ENCODE assay signal across 1 cellular context in the genomic region with DNA sequence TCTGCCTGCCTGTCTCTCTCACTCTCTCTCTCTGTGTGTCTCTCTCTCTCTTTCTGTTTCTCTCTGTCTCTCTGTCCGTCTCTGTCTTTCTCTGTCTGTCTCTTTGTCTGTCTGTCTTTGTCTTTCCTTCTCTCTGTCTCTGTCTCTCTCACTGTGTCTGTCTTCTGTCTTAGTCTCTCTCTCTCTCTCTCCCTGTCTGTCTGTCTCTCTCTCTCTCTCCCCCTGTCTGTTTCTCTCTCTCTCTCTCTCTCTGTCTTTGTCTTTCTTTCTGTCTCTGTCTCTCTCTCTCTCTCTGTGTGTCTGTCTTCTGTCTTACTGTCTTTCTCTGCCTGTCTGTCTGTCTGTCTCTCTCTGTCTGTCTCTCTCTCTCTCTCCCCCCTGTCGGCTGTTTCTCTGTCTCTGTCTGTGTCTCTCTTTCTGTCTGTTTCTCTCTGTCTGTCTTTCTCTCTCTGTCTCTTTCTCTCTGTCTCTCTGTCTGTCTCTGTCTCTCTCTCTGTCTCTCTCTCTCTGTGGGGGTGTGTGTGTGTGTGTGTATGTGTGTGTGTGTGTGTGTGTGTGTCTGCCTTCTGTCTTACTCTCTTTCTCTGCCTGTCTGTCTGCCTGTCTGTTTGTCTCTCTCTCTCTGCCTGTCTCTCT.
A peak's percentile ranks its signal among the peaks of the same experiment; 100 is the strongest.
TF ChIP-seq lines count a peak whose summit lies in the region.

No MANE protein-coding gene starts in this region.

TF ChIP-seq in K562, 482 proteins besides CTCF, POLR2A, EP300 and RAD21 (continued from another document and continues in another):
- TF ChIP-seq ETV1 (tag; conservative IDR thresholded peaks at IDR 0.05; ENCODE audit: low read depth) (peak; percentile 35; the same call in 1 of the 2 replicates), ZNF583 (CRISPR knock-in tag; IDR thresholded peaks at IDR 0.05) (peak; percentile 87; the same call in 1 of the 2 replicates), OTX1 (CRISPR knock-in tag; IDR thresholded peaks at IDR 0.05) (peak; percentile 100), ZNF165 (CRISPR knock-in tag; IDR thresholded peaks at IDR 0.05; ENCODE audit: borderline replicate concordance) (peak; percentile 95), LARP7 (IDR thresholded peaks at IDR 0.05) (peak; percentile 100), ZNF76 (CRISPR knock-in tag; IDR thresholded peaks at IDR 0.05; ENCODE audit: borderline replicate concordance) (peak; percentile 92; the same call in 1 of the 2 replicates), NFE2L1 (tag; IDR thresholded peaks at IDR 0.05; ENCODE audit: borderline replicate concordance, low read depth) (peak; percentile 82), PHF21A (IDR thresholded peaks at IDR 0.05; ENCODE audit: borderline replicate concordance, low read depth) (peak; percentile 98), GABPB2 (CRISPR knock-in tag; conservative IDR thresholded peaks at IDR 0.05) (peak; percentile 98), SMARCA5 (IDR thresholded peaks at IDR 0.05) (peak; percentile 77; the same call in 1 of the 2 replicates), EGR1 (conservative IDR thresholded peaks at IDR 0.05) (peak; percentile 89), ZNF57 (CRISPR knock-in tag; IDR thresholded peaks at IDR 0.05) (0 out of 2 replicates have a peak, but pooled peaks have one; percentile 88), MTA1 (IDR thresholded peaks at IDR 0.05; ENCODE audit: borderline replicate concordance) (peak; percentile 83; the same call in 1 of the 2 replicates), ZNF586 (CRISPR knock-in tag; conservative IDR thresholded peaks at IDR 0.05) (peak; percentile 92), ZNF77 (CRISPR knock-in tag; IDR thresholded peaks at IDR 0.05) (peak; percentile 94; the same call in 1 of the 2 replicates), TRIM24 (IDR thresholded peaks at IDR 0.05) (0 out of 4 replicates have a peak, but pooled peaks of 1 of the 2 experiments have one; percentile 50), HIVEP1 (CRISPR knock-in tag; IDR thresholded peaks at IDR 0.05) (peak; percentile 96), TCF3 (CRISPR knock-in tag; IDR thresholded peaks at IDR 0.05) (peak; percentile 11; the same call in 1 of the 2 replicates), ESRRB (CRISPR knock-in tag; IDR thresholded peaks at IDR 0.05; ENCODE audit: borderline replicate concordance) (peak; percentile 92), HMG20A (CRISPR knock-in tag; conservative IDR thresholded peaks at IDR 0.05) (0 out of 2 replicates have a peak, but pooled peaks have one; percentile 13), ILK (tag; IDR thresholded peaks at IDR 0.05; ENCODE audit: borderline replicate concordance, low read depth) (peak; percentile 84)
- TF ChIP-seq, protein P1, sequence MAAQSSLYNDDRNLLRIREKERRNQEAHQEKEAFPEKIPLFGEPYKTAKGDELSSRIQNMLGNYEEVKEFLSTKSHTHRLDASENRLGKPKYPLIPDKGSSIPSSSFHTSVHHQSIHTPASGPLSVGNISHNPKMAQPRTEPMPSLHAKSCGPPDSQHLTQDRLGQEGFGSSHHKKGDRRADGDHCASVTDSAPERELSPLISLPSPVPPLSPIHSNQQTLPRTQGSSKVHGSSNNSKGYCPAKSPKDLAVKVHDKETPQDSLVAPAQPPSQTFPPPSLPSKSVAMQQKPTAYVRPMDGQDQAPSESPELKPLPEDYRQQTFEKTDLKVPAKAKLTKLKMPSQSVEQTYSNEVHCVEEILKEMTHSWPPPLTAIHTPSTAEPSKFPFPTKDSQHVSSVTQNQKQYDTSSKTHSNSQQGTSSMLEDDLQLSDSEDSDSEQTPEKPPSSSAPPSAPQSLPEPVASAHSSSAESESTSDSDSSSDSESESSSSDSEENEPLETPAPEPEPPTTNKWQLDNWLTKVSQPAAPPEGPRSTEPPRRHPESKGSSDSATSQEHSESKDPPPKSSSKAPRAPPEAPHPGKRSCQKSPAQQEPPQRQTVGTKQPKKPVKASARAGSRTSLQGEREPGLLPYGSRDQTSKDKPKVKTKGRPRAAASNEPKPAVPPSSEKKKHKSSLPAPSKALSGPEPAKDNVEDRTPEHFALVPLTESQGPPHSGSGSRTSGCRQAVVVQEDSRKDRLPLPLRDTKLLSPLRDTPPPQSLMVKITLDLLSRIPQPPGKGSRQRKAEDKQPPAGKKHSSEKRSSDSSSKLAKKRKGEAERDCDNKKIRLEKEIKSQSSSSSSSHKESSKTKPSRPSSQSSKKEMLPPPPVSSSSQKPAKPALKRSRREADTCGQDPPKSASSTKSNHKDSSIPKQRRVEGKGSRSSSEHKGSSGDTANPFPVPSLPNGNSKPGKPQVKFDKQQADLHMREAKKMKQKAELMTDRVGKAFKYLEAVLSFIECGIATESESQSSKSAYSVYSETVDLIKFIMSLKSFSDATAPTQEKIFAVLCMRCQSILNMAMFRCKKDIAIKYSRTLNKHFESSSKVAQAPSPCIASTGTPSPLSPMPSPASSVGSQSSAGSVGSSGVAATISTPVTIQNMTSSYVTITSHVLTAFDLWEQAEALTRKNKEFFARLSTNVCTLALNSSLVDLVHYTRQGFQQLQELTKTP (IDR thresholded peaks at IDR 0.05; ENCODE audit: low read depth in 1 of 2, partially characterized antibody in 2 of 2), result peak; percentile 28 to 75
- TF ChIP-seq, protein P2, sequence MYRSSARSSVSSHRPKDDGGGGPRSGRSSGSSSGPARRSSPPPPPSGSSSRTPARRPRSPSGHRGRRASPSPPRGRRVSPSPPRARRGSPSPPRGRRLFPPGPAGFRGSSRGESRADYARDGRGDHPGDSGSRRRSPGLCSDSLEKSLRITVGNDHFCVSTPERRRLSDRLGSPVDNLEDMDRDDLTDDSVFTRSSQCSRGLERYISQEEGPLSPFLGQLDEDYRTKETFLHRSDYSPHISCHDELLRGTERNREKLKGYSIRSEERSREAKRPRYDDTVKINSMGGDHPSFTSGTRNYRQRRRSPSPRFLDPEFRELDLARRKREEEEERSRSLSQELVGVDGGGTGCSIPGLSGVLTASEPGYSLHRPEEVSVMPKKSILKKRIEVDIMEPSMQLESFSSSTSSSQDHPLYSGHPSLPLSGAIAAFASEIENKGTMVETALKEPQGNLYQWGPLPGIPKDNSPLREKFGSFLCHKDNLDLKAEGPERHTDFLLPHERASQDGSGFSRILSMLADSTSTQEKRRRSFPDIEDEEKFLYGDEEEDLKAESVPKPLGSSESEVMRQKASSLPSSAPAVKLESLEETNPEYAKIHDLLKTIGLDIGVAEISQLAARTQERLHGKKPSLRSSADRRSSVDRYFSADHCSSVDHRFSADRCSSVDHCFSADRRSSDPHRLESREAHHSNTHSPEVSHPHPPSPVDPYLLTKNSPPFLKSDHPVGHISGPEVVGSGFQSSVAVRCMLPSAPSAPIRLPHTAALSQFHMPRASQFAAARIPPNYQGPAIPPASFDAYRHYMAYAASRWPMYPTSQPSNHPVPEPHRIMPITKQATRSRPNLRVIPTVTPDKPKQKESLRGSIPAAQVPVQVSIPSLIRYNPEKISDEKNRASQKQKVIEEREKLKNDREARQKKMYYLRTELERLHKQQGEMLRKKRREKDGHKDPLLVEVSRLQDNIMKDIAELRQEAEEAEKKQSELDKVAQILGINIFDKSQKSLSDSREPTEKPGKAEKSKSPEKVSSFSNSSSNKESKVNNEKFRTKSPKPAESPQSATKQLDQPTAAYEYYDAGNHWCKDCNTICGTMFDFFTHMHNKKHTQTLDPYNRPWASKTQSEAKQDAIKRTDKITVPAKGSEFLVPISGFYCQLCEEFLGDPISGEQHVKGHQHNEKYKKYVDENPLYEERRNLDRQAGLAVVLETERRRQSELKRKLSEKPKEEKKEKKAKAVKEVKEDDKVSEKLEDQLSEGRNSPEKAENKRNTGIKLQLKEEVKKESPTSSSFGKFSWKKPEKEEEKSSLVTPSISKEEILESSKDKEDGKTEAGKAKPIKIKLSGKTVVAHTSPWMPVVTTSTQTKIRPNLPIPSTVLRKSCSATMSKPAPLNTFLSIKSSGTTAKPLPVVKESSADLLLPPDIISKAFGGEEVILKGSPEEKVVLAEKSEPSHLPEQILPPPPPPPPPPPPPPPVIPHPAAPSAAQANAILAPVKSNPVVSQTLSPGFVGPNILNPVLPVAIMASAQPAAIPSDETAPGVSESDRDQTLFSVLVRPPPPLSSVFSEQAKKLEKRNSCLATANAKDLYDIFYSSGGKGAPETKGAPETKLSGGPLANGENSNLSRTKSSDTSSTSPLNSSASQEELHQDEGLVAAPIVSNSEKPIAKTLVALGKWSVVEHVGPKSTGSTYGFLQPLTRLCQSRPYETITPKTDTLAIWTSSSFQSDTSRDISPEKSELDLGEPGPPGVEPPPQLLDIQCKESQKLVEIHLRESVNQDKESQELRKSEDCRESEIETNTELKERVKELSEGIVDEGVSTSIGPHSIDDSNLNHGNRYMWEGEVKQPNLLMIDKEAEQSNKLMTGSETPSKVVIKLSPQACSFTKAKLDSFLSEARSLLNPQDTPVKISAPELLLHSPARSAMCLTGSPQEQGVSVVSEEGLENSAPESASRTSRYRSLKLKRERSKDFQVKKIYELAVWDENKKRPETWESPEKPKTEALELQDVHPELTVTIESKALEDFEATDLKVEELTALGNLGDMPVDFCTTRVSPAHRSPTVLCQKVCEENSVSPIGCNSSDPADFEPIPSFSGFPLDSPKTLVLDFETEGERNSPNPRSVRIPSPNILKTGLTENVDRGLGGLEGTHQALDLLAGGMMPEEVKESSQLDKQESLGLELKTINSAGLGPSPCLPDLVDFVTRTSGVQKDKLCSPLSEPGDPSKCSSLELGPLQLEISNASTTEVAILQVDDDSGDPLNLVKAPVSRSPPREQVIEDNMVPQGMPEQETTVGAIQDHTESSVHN (IDR thresholded peaks at IDR 0.05; ENCODE audit: borderline replicate concordance in 1 of 2, low read depth in 1 of 2), result peak in 1 of 2 experiments; percentile 59; a peak in 2 of 4 replicates
- TF ChIP-seq, protein P3, sequence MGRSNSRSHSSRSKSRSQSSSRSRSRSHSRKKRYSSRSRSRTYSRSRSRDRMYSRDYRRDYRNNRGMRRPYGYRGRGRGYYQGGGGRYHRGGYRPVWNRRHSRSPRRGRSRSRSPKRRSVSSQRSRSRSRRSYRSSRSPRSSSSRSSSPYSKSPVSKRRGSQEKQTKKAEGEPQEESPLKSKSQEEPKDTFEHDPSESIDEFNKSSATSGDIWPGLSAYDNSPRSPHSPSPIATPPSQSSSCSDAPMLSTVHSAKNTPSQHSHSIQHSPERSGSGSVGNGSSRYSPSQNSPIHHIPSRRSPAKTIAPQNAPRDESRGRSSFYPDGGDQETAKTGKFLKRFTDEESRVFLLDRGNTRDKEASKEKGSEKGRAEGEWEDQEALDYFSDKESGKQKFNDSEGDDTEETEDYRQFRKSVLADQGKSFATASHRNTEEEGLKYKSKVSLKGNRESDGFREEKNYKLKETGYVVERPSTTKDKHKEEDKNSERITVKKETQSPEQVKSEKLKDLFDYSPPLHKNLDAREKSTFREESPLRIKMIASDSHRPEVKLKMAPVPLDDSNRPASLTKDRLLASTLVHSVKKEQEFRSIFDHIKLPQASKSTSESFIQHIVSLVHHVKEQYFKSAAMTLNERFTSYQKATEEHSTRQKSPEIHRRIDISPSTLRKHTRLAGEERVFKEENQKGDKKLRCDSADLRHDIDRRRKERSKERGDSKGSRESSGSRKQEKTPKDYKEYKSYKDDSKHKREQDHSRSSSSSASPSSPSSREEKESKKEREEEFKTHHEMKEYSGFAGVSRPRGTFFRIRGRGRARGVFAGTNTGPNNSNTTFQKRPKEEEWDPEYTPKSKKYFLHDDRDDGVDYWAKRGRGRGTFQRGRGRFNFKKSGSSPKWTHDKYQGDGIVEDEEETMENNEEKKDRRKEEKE (IDR thresholded peaks at IDR 0.05; ENCODE audit: borderline replicate concordance in 1 of 2, control insufficient read depth in 1 of 2, low read depth in 2 of 2, low read length in 1 of 2), result peak in 1 of 2 experiments; percentile 93; a peak in 2 of 4 replicates
- TF ChIP-seq, protein P4, sequence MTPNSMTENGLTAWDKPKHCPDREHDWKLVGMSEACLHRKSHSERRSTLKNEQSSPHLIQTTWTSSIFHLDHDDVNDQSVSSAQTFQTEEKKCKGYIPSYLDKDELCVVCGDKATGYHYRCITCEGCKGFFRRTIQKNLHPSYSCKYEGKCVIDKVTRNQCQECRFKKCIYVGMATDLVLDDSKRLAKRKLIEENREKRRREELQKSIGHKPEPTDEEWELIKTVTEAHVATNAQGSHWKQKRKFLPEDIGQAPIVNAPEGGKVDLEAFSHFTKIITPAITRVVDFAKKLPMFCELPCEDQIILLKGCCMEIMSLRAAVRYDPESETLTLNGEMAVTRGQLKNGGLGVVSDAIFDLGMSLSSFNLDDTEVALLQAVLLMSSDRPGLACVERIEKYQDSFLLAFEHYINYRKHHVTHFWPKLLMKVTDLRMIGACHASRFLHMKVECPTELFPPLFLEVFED (CRISPR knock-in tag; conservative IDR thresholded peaks at IDR 0.05), result peak; percentile 100
- TF ChIP-seq, protein P5, sequence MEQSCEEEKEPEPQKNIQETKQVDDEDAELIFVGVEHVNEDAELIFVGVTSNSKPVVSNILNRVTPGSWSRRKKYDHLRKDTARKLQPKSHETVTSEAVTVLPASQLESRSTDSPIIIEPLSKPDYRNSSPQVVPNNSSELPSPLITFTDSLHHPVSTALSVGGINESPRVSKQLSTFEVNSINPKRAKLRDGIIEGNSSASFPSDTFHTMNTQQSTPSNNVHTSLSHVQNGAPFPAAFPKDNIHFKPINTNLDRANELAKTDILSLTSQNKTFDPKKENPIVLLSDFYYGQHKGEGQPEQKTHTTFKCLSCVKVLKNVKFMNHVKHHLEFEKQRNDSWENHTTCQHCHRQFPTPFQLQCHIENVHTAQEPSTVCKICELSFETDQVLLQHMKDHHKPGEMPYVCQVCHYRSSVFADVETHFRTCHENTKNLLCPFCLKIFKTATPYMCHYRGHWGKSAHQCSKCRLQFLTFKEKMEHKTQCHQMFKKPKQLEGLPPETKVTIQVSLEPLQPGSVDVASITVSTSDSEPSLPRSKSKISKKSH (CRISPR knock-in tag; IDR thresholded peaks at IDR 0.05), result peak; percentile 84; the same call in 1 of the 2 replicates
- TF ChIP-seq, protein P6, sequence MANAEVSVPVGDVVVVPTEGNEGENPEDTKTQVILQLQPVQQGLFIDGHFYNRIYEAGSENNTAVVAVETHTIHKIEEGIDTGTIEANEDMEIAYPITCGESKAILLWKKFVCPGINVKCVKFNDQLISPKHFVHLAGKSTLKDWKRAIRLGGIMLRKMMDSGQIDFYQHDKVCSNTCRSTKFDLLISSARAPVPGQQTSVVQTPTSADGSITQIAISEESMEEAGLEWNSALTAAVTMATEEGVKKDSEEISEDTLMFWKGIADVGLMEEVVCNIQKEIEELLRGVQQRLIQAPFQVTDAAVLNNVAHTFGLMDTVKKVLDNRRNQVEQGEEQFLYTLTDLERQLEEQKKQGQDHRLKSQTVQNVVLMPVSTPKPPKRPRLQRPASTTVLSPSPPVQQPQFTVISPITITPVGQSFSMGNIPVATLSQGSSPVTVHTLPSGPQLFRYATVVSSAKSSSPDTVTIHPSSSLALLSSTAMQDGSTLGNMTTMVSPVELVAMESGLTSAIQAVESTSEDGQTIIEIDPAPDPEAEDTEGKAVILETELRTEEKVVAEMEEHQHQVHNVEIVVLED (CRISPR knock-in tag; IDR thresholded peaks at IDR 0.05), result peak; percentile 52; the same call in 1 of the 2 replicates
- TF ChIP-seq, protein P7, sequence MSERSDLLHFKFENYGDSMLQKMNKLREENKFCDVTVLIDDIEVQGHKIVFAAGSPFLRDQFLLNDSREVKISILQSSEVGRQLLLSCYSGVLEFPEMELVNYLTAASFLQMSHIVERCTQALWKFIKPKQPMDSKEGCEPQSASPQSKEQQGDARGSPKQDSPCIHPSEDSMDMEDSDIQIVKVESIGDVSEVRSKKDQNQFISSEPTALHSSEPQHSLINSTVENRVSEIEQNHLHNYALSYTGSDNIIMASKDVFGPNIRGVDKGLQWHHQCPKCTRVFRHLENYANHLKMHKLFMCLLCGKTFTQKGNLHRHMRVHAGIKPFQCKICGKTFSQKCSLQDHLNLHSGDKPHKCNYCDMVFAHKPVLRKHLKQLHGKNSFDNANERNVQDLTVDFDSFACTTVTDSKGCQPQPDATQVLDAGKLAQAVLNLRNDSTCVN (CRISPR knock-in tag; IDR thresholded peaks at IDR 0.05), result peak; percentile 100
